Comparison of ENCODE assay signal across 1 cellular context in genomic region chr4:185283723-185284122, GRCh38.
TF ChIP-seq lines count a peak whose summit lies in the region.

No MANE protein-coding gene starts in this region.

TF ChIP-seq in SK-N-SH treated with all-trans-retinoic acid at 6 μM for 48 hours, 23 proteins besides CTCF, POLR2A, EP300 and RAD21 (continued from another document):
- TF ChIP-seq TSHZ2 (CRISPR knock-in tag; IDR thresholded peaks at IDR 0.05) (no peak), ZC3H10 (CRISPR knock-in tag; IDR thresholded peaks at IDR 0.05) (no peak), PATZ1 (CRISPR knock-in tag; IDR thresholded peaks at IDR 0.05; ENCODE audit: borderline replicate concordance) (no peak), ESRRG (CRISPR knock-in tag; IDR thresholded peaks at IDR 0.05) (no peak), ZFP3 (CRISPR knock-in tag; IDR thresholded peaks at IDR 0.05) (no peak)
